Comparison of ENCODE assay signal across 16 cellular contexts in the genomic region with DNA sequence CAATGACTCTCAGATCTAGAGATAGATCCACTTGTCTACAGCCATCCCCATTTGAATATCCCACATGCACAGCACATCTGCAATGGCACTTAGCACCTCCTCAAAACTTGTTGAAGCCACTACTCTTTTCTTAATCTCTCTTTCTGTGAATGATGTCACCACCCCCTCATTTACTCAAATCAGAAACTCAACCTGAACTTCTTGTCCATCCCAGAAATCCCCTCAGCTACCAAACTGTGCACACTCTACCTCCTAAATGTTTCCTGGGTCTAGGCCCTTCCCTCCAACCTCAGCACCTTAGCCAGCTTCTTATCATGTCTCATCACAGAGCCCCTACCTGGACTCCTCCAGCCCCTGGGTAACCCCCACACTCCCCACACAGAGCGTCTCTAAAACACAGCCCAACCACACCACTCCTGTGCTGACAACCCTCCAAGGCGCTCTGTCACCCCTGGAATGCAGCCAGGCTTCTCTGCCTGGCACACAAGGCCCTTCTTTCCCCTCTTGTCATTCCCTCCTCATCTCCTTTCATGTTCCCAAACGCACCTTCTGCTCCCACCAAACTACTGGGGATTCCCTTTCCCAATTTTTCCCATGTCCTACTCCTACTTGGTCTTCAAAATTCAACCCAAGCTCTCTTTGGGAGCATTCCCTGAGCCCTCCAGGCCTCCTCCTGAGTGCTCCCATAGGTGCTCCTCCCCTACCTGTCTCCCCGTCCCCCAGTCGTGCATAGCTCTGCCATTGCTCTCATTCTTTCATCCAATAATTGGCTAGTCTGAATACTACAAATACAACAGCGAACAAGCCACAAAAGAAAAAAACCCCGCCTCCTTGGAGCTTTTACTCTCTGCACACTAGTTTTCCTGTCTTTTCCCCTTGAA. TPM values are rescaled to one million over a fixed set of nuclear protein-coding genes. Genes with fewer than 3 reads are reported as not detected.
A peak's percentile ranks its signal among the peaks of the same experiment; 100 is the strongest.
DNase-seq lines count a peak whose midpoint lies in the region; ATAC-seq, FAIRE-seq and TF ChIP-seq lines count a peak whose summit lies in the region.
"Had no signal": no experiment of that assay in that cellular context is flagged by ENCODE, and none has a peak within 500 bp of the region (broad histone marks: within the 10 kb centered on the region; RNA-seq: fewer than 3 reads in every experiment).

No MANE protein-coding gene starts in this region.

- no peaks in the 10 kb centered on the region for H3K36me3 ChIP-seq in gastroesophageal sphincter
- H3K36me3 ChIP-seq: SJCRH30 had no signal

- TF ChIP-seq CTCF in gastroesophageal sphincter (IDR thresholded peaks at IDR 0.05) = no peak

- H3K4me3 ChIP-seq in gastroesophageal sphincter = no peak overlapping the region
- H3K4me3 ChIP-seq: SJCRH30 had no signal

- FAIRE-seq in GM12891 (lab: Jason Lieb, UNC) = peak; percentile 5

- intact Hi-C loops in activated T-helper 1 cell treated with anti-CD3 and anti-CD28 coated beads, Interleukin-12 subunit alpha, Interleukin-12 subunit beta, Interleukin-2, Interleukin-4 antibody, amounts not matched to agents 30 ng/mL and 10 ng/mL and 1 ng/mL, durations not matched to agents 14 hours and 24 hours and 36 hours (cut with micrococcal nuclease) = loop anchor here (1.0 kb wide), 1 partner anchor 17 kb away; no protein-coding TSS in a partner anchor

- TF ChIP-seq POLR2A in GM12891 (IDR thresholded peaks at IDR 0.05; ENCODE audit: low read depth, low read length) (no peak), gastroesophageal sphincter (IDR thresholded peaks at IDR 0.05) (no peak)

- H3K4me1 ChIP-seq in gastroesophageal sphincter = peaks cover 0 to 7% (median 6%) of the 10 kb centered on the region in 3 donors
- H3K4me1 ChIP-seq: SJCRH30 had no signal

- WGBS in gastroesophageal sphincter (ENCODE audit: low coverage in 1 of 2), 2 donors = 82 to 83% methylated on average over 3 to 5 of the region's 7 CpGs

- H3K9me3 Mint-ChIP-seq in activated T-helper 1 cell treated with anti-CD3 and anti-CD28 coated beads, Interleukin-12 subunit alpha, Interleukin-12 subunit beta, Interleukin-2, Interleukin-4 antibody, amounts not matched to agents 30 ng/mL and 10 ng/mL and 1 ng/mL, durations not matched to agents 14 hours and 24 hours and 36 hours = no peaks in the 10 kb centered on the region
- H3K9me3 Mint-ChIP-seq: dendritic cell treated with granulocyte-macrophage colony-stimulating factor and Interleukin-4, amounts not matched to agents 40 ng/mL and 50 ng/mL, for 4 days had no signal

- peak overlapping the region; percentile 10 for H3K27ac Mint-ChIP-seq in activated T-helper 1 cell treated with anti-CD3 and anti-CD28 coated beads, Interleukin-12 subunit alpha, Interleukin-12 subunit beta, Interleukin-2, Interleukin-4 antibody, amounts not matched to agents 30 ng/mL and 10 ng/mL and 1 ng/mL, durations not matched to agents 14 hours and 24 hours and 36 hours
- H3K27ac Mint-ChIP-seq: dendritic cell treated with granulocyte-macrophage colony-stimulating factor and Interleukin-4, amounts not matched to agents 40 ng/mL and 50 ng/mL, for 4 days had no signal

- no peaks in the 10 kb centered on the region for H3K27me3 ChIP-seq in gastroesophageal sphincter
- H3K27me3 ChIP-seq: SJCRH30 had no signal

- TF ChIP-seq EP300 in gastroesophageal sphincter (IDR thresholded peaks at IDR 0.05) = no peak

- H3K27me3 Mint-ChIP-seq in activated T-helper 1 cell treated with anti-CD3 and anti-CD28 coated beads, Interleukin-12 subunit alpha, Interleukin-12 subunit beta, Interleukin-2, Interleukin-4 antibody, amounts not matched to agents 30 ng/mL and 10 ng/mL and 1 ng/mL, durations not matched to agents 14 hours and 24 hours and 36 hours (ENCODE audit: insufficient read depth) = no peaks in the 10 kb centered on the region

- DNase-seq in GM12891 (ENCODE audit: insufficient read length, low spot score) = no peak
- no peak for DNase-seq in activated T-helper 1 cell treated with anti-CD3 and anti-CD28 coated beads, Interleukin-12 subunit alpha, Interleukin-12 subunit beta, Interleukin-2, Interleukin-4 antibody, amounts not matched to agents 30 ng/mL and 10 ng/mL and 1 ng/mL, durations not matched to agents 14 hours and 24 hours and 36 hours (ENCODE audit: low spot score)
- DNase-seq in NCI-H526 (lab: John Stamatoyannopoulos, UW) = no peak
- no peak for DNase-seq in hepatic stellate cell (ENCODE audit: low spot score)
- no peak for DNase-seq in NCI-H187 (lab: John Stamatoyannopoulos, UW)
- DNase-seq: CD4-positive, alpha-beta memory T cell; NCI-H1105; NCI-H82; nucleus accumbens; SJCRH30; stimulated activated CD4-positive, alpha-beta T cell treated with anti-CD3 and anti-CD28 coated beads, Interleukin-12 subunit alpha, Interleukin-12 subunit beta, amount 100 ng/mL, for 4 hours had no signal

- ATAC-seq in GM18868 (IDR thresholded peaks at IDR 0.05; ENCODE audit: unreplicated experiment) = peak; percentile 64
- peak; percentile 59 for ATAC-seq in HG02642 (IDR thresholded peaks at IDR 0.05; ENCODE audit: poor library complexity, unreplicated experiment)
- ATAC-seq in gastroesophageal sphincter = no peak
- ATAC-seq: left lobe of liver had no signal

- no peak overlapping the region for H3K4me3 Mint-ChIP-seq in activated T-helper 1 cell treated with anti-CD3 and anti-CD28 coated beads, Interleukin-12 subunit alpha, Interleukin-12 subunit beta, Interleukin-2, Interleukin-4 antibody, amounts not matched to agents 30 ng/mL and 10 ng/mL and 1 ng/mL, durations not matched to agents 14 hours and 24 hours and 36 hours
- H3K4me3 Mint-ChIP-seq: CD4-positive, alpha-beta memory T cell; dendritic cell treated with granulocyte-macrophage colony-stimulating factor and Interleukin-4, amounts not matched to agents 40 ng/mL and 50 ng/mL, for 4 days had no signal

- H3K9me3 ChIP-seq in gastroesophageal sphincter = no peaks in the 10 kb centered on the region
- H3K9me3 ChIP-seq: SJCRH30 had no signal

- H3K4me1 Mint-ChIP-seq in activated T-helper 1 cell treated with anti-CD3 and anti-CD28 coated beads, Interleukin-12 subunit alpha, Interleukin-12 subunit beta, Interleukin-2, Interleukin-4 antibody, amounts not matched to agents 30 ng/mL and 10 ng/mL and 1 ng/mL, durations not matched to agents 14 hours and 24 hours and 36 hours (ENCODE audit: low read depth) = peaks cover 12% of the 10 kb centered on the region

- no peak overlapping the region for H3K27ac ChIP-seq in gastroesophageal sphincter
- H3K27ac ChIP-seq: SJCRH30 had no signal

- H3K36me3 Mint-ChIP-seq in activated T-helper 1 cell treated with anti-CD3 and anti-CD28 coated beads, Interleukin-12 subunit alpha, Interleukin-12 subunit beta, Interleukin-2, Interleukin-4 antibody, amounts not matched to agents 30 ng/mL and 10 ng/mL and 1 ng/mL, durations not matched to agents 14 hours and 24 hours and 36 hours (ENCODE audit: low read depth) = peaks cover 1% of the 10 kb centered on the region
- H3K36me3 Mint-ChIP-seq: CD4-positive, alpha-beta memory T cell had no signal

TF ChIP-seq in GM12891, 5 proteins besides CTCF, POLR2A, EP300 and RAD21:
- TF ChIP-seq PAX5 (IDR thresholded peaks at IDR 0.05; ENCODE audit: insufficient read depth, low read length, severe bottlenecking) (no peak), POU2F2 (IDR thresholded peaks at IDR 0.05; ENCODE audit: low read depth, low read length) (0 out of 2 replicates have a peak, but pooled peaks have one; percentile 13), TAF1 (IDR thresholded peaks at IDR 0.05; ENCODE audit: low read depth, low read length) (0 out of 2 replicates have a peak, but pooled peaks have one; percentile 16), SPI1 (IDR thresholded peaks at IDR 0.05; ENCODE audit: low read depth, low read length) (no peak)

RNA-seq across cellular contexts. Expression of gene ZBTB38, which starts 39.8 kb away (rescaled TPM):
- polyA plus RNA-seq in GM12891 (2012; ENCODE audit: low read depth, missing spikeins) = 10.7 TPM
- 20.0 and 21.0 TPM in 2 replicates for total RNA-seq in activated T-helper 1 cell treated with anti-CD3 and anti-CD28 coated beads, Interleukin-12 subunit alpha, Interleukin-12 subunit beta, Interleukin-2, Interleukin-4 antibody, amounts not matched to agents 30 ng/mL and 10 ng/mL and 1 ng/mL, durations not matched to agents 14 hours and 24 hours and 36 hours
- total RNA-seq in gastroesophageal sphincter = 100 to 1,000 TPM; 183 to 225 (median 203) TPM
